1 cellular context compared by ENCODE assay signal in the genomic region with DNA sequence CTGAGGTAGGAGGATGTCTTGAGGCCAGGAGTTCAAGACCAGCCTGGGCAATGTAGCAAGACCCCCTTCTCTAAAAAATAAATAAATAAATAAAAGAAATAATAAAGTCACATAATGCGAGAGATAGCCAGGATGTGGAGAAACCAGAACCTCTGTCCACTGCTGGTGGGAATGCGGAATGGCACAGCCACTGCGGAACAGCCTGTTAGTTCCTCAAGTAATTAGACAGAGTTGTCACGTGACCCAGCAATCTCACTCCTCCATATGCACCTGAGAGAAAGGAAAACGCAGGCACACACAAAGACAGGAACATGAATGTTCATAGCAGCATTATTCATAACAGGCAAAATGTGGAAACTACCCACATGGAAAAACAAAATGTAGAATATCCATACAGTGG.
A peak's percentile ranks its signal among the peaks of the same experiment; 100 is the strongest.
TF ChIP-seq lines count a peak whose summit lies in the region.

No MANE protein-coding gene starts in this region.

TF ChIP-seq in HepG2, 621 proteins besides CTCF, POLR2A, EP300 and RAD21:
- peak; percentile 60 for TF ChIP-seq TEAD3 (CRISPR knock-in tag; optimal IDR thresholded peaks at IDR 0.05; ENCODE audit: borderline replicate concordance)
- TF ChIP-seq ZIK1 (CRISPR knock-in tag; IDR thresholded peaks at IDR 0.05; ENCODE audit: borderline replicate concordance, low read depth) = no peak
- no peak for TF ChIP-seq TMF1 (CRISPR knock-in tag; IDR thresholded peaks at IDR 0.05; ENCODE audit: low read depth)
- TF ChIP-seq, protein P1, sequence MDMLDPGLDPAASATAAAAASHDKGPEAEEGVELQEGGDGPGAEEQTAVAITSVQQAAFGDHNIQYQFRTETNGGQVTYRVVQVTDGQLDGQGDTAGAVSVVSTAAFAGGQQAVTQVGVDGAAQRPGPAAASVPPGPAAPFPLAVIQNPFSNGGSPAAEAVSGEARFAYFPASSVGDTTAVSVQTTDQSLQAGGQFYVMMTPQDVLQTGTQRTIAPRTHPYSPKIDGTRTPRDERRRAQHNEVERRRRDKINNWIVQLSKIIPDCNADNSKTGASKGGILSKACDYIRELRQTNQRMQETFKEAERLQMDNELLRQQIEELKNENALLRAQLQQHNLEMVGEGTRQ (IDR thresholded peaks at IDR 0.05; ENCODE audit: low read depth, low read length) = 0 out of 2 replicates have a peak, but pooled peaks have one; percentile 23
- TF ChIP-seq, protein P1 (CRISPR knock-in tag; IDR thresholded peaks at IDR 0.05; ENCODE audit: borderline replicate concordance) = no peak
TF ChIP-seq in HepG2: peak in this region for 2.
